In genomic region chr11:64809781-64810241, GRCh38 we compare ENCODE assay signal across 8 cellular contexts. TPM values are rescaled to one million over a fixed set of nuclear protein-coding genes. Genes with fewer than 3 reads are reported as not detected.
DNase-seq lines count a peak whose midpoint lies in the region; ATAC-seq and TF ChIP-seq lines count a peak whose summit lies in the region.

No MANE protein-coding gene starts in this region.

- POLR2A ChIA-PET in CD8-positive, alpha-beta T cell (lab: Charles Lee), result interaction anchor here (1.2 to 3.1 kb wide), 8 partner anchors 16 to 687 kb away, joined by 3 to 29 read pairs (median 6); partner anchors contain the start of genes CDC42BPG, RASGRP2, SF1 and SYVN1
- POLR2A ChIA-PET in activated CD8-positive, alpha-beta T cell treated with anti-CD3 and anti-CD28 coated beads for 36 hours (lab: Charles Lee), result interaction anchor here (0.6 to 1.9 kb wide), 4 partner anchors 31 to 205 kb away, joined by 4 to 8 read pairs (median 4); partner anchors contain the start of genes ARL2 and SF1

- H3K27me3 ChIP-seq in CD8-positive, alpha-beta T cell (ENCODE audit: insufficient read depth, low read length), result no peaks in the 10 kb centered on the region
- H3K27me3 ChIP-seq in foreskin keratinocyte, result no peaks in the 10 kb centered on the region

- H3K9me3 ChIP-seq in CD8-positive, alpha-beta T cell (ENCODE audit: low read length), result no peaks in the 10 kb centered on the region

- peaks cover 13% of the 10 kb centered on the region for H3K36me3 ChIP-seq in CD8-positive, alpha-beta T cell (ENCODE audit: insufficient read depth, low read length)

- H3K4me3 Mint-ChIP-seq in CD8-positive, alpha-beta T cell, result peak overlapping the region; percentile 95
- H3K4me3 Mint-ChIP-seq in activated CD8-positive, alpha-beta T cell treated with anti-CD3 and anti-CD28 coated beads for 36 hours, result peak overlapping the region; percentile 95
- peak overlapping the region; percentile 98 for H3K4me3 Mint-ChIP-seq in osteocyte (ENCODE audit: unreplicated experiment)

- ATAC-seq in CD8-positive, alpha-beta T cell, result peak; percentile 14
- ATAC-seq in HG02885 (IDR thresholded peaks at IDR 0.05; ENCODE audit: poor library complexity, unreplicated experiment) (peak; percentile 5), foreskin keratinocyte (peak; percentile 48), HG02970 (IDR thresholded peaks at IDR 0.05; ENCODE audit: low FRiP score, unreplicated experiment) (no peak), HG03460 (IDR thresholded peaks at IDR 0.05; ENCODE audit: unreplicated experiment) (no peak)
- peak; percentile 11 for ATAC-seq in activated CD8-positive, alpha-beta T cell treated with anti-CD3 and anti-CD28 coated beads for 36 hours

- H3K4me1 Mint-ChIP-seq in CD8-positive, alpha-beta T cell (ENCODE audit: low read depth), result peaks cover 31% of the 10 kb centered on the region
- H3K4me1 Mint-ChIP-seq in activated CD8-positive, alpha-beta T cell treated with anti-CD3 and anti-CD28 coated beads for 36 hours (ENCODE audit: low read depth), result peaks cover 24% of the 10 kb centered on the region
- H3K4me1 Mint-ChIP-seq in osteocyte (ENCODE audit: unreplicated experiment), result peaks cover 15% of the 10 kb centered on the region

- H3K36me3 Mint-ChIP-seq in CD8-positive, alpha-beta T cell, result peaks cover 27% of the 10 kb centered on the region
- peaks cover 14% of the 10 kb centered on the region for H3K36me3 Mint-ChIP-seq in activated CD8-positive, alpha-beta T cell treated with anti-CD3 and anti-CD28 coated beads for 36 hours (ENCODE audit: low read depth)
- peaks cover 11% of the 10 kb centered on the region for H3K36me3 Mint-ChIP-seq in osteocyte (ENCODE audit: unreplicated experiment)

- intact Hi-C loops in CD8-positive, alpha-beta T cell (cut with DNase I, micrococcal nuclease), result loop anchor here (1.0 to 2.0 kb wide), 6 partner anchors 31 to 107 kb away; partner anchors contain the start of genes ATG2A (in 1 of the 2), EHD1 (in 1 of the 2) and SF1 (in 1 of the 2)
- intact Hi-C loops in activated CD8-positive, alpha-beta T cell treated with anti-CD3 and anti-CD28 coated beads for 36 hours (cut with micrococcal nuclease), result no loop called here

- peaks cover 14% of the 10 kb centered on the region for H3K4me1 ChIP-seq in CD8-positive, alpha-beta T cell (ENCODE audit: insufficient read depth, low read length)
- H3K4me1 ChIP-seq in foreskin keratinocyte, result no peaks in the 10 kb centered on the region

- peak overlapping the region; percentile 60 for H3K27ac ChIP-seq in CD8-positive, alpha-beta T cell (ENCODE audit: low read depth, low read length)
- H3K27ac ChIP-seq in foreskin keratinocyte, result no peak overlapping the region

- H3K27me3 Mint-ChIP-seq in CD8-positive, alpha-beta T cell (ENCODE audit: low read depth), result no peaks in the 10 kb centered on the region
- no peaks in the 10 kb centered on the region for H3K27me3 Mint-ChIP-seq in activated CD8-positive, alpha-beta T cell treated with anti-CD3 and anti-CD28 coated beads for 36 hours
- H3K27me3 Mint-ChIP-seq in osteocyte (ENCODE audit: unreplicated experiment), result no peaks in the 10 kb centered on the region

- no peak for DNase-seq in CD8-positive, alpha-beta T cell
- peak; percentile 45 for DNase-seq in activated CD8-positive, alpha-beta T cell treated with anti-CD3 and anti-CD28 coated beads for 36 hours
- peak in 1 of 2 donors; percentile 44 for DNase-seq in foreskin keratinocyte
- no peak for DNase-seq in osteocyte (ENCODE audit: extremely low spot score, unreplicated experiment)
- no peak for DNase-seq in medulla oblongata (ENCODE audit: extremely low spot score)

- no peak for TF ChIP-seq CTCF in CD8-positive, alpha-beta T cell (IDR thresholded peaks at IDR 0.05)
- no peak for TF ChIP-seq CTCF in activated CD8-positive, alpha-beta T cell treated with anti-CD3 and anti-CD28 coated beads for 36 hours (IDR thresholded peaks at IDR 0.05)
- TF ChIP-seq CTCF in foreskin keratinocyte (conservative IDR thresholded peaks at IDR 0.05), result no peak
- TF ChIP-seq CTCF in osteocyte (IDR thresholded peaks at IDR 0.05), result no peak

- H3K4me3 ChIP-seq in CD8-positive, alpha-beta T cell (ENCODE audit: low read depth, low read length), result peak overlapping the region; percentile 99

- H3K27ac Mint-ChIP-seq in CD8-positive, alpha-beta T cell, result peak overlapping the region; percentile 86
- peak overlapping the region; percentile 92 for H3K27ac Mint-ChIP-seq in activated CD8-positive, alpha-beta T cell treated with anti-CD3 and anti-CD28 coated beads for 36 hours
- peak overlapping the region; percentile 87 for H3K27ac Mint-ChIP-seq in osteocyte (ENCODE audit: unreplicated experiment)

- H3K9me3 Mint-ChIP-seq in CD8-positive, alpha-beta T cell, result no peaks in the 10 kb centered on the region
- no peaks in the 10 kb centered on the region for H3K9me3 Mint-ChIP-seq in activated CD8-positive, alpha-beta T cell treated with anti-CD3 and anti-CD28 coated beads for 36 hours
- no peaks in the 10 kb centered on the region for H3K9me3 Mint-ChIP-seq in osteocyte (ENCODE audit: unreplicated experiment)

- CTCF ChIA-PET in CD8-positive, alpha-beta T cell (lab: Charles Lee), result interaction anchor here (0.9 to 2.5 kb wide), 5 partner anchors 38 to 85 kb away, joined by 3 to 9 read pairs (median 3); no protein-coding TSS in a partner anchor
- CTCF ChIA-PET in activated CD8-positive, alpha-beta T cell treated with anti-CD3 and anti-CD28 coated beads for 36 hours (lab: Charles Lee), result interaction anchor here (0.7 to 1.5 kb wide), 3 partner anchors 34 to 121 kb away, joined by 3 to 5 read pairs (median 4); partner anchors contain the start of gene CDC42BPG

RNA-seq across cellular contexts. Expression of gene MEN1, which starts 0.5 kb away (rescaled TPM):
- 10 to 100 TPM; 17.6 to 19.1 TPM for total RNA-seq in CD8-positive, alpha-beta T cell
- 10 to 100 TPM; 25.8 to 29.0 TPM for total RNA-seq in activated CD8-positive, alpha-beta T cell treated with anti-CD3 and anti-CD28 coated beads for 36 hours
- total RNA-seq in foreskin keratinocyte (27.3 and 30.8 TPM in 2 replicates), osteocyte (27.1 and 29.2 TPM in 2 replicates)
- polyA plus RNA-seq in foreskin keratinocyte, result 30.2 and 35.3 TPM in 2 replicates

RNA-seq across cellular contexts. Expression of gene MAP4K2, which starts 6.8 kb away (rescaled TPM):
- total RNA-seq in CD8-positive, alpha-beta T cell, result 10 to 100 TPM; 56.2 to 60.1 TPM
- 10 to 100 TPM; 56.4 to 58.0 TPM for total RNA-seq in activated CD8-positive, alpha-beta T cell treated with anti-CD3 and anti-CD28 coated beads for 36 hours
- total RNA-seq in foreskin keratinocyte, result 26.3 and 27.8 TPM in 2 replicates
- polyA plus RNA-seq in foreskin keratinocyte, result 25.7 and 26.9 TPM in 2 replicates
- total RNA-seq in osteocyte, result 16.0 and 18.6 TPM in 2 replicates

RNA-seq across cellular contexts. Expression of gene SF1, which starts 31.5 kb away (rescaled TPM):
- 1,000 to 10,000 TPM; 1,574 to 1,625 TPM for total RNA-seq in CD8-positive, alpha-beta T cell
- 100 to 1,000 TPM; 325 to 342 TPM for total RNA-seq in activated CD8-positive, alpha-beta T cell treated with anti-CD3 and anti-CD28 coated beads for 36 hours
- total RNA-seq in foreskin keratinocyte (114 and 115 TPM in 2 replicates), osteocyte (267 and 290 TPM in 2 replicates)
- polyA plus RNA-seq in foreskin keratinocyte, result 105 and 113 TPM in 2 replicates

RNA-seq across cellular contexts. Expression of gene CDC42BPG, which starts 34.6 kb away (rescaled TPM):
- total RNA-seq in CD8-positive, alpha-beta T cell, result 1 to 10 TPM; 6.5 to 7.9 TPM
- total RNA-seq in activated CD8-positive, alpha-beta T cell treated with anti-CD3 and anti-CD28 coated beads for 36 hours, result under 1 TPM; 0.31 to 0.61 TPM
- total RNA-seq in foreskin keratinocyte, result 10.3 and 11.1 TPM in 2 replicates
- polyA plus RNA-seq in foreskin keratinocyte, result 4.7 and 5.3 TPM in 2 replicates
- total RNA-seq in osteocyte, result 0.68 and 1.7 TPM in 2 replicates

RNA-seq across cellular contexts. Expression of gene PYGM, which starts 50.0 kb away (rescaled TPM):
- 1 to 10 TPM; 4.7 to 5.5 TPM for total RNA-seq in CD8-positive, alpha-beta T cell
- 1 to 10 TPM; 1.2 to 3.3 TPM for total RNA-seq in activated CD8-positive, alpha-beta T cell treated with anti-CD3 and anti-CD28 coated beads for 36 hours
- 0.07 TPM in 2 replicates for total RNA-seq in foreskin keratinocyte
- polyA plus RNA-seq in foreskin keratinocyte, result 0.07 and 0.19 TPM in 2 replicates
- total RNA-seq in osteocyte, result 0.73 and 0.84 TPM in 2 replicates

Comparison
In these comparisons a context has a peak if more than half of its experiments do, and no peak if none do; other contexts are left out.
1. ATAC-seq: peak in CD8-positive, alpha-beta T cell (single experiment), HG02885 (single experiment), activated CD8-positive, alpha-beta T cell treated with anti-CD3 and anti-CD28 coated beads for 36 hours (single experiment) and foreskin keratinocyte (single experiment); none in HG02970 (single experiment) and HG03460 (single experiment).
2. Peak in every context shown above with its lines, with median percentiles within 50 percentile points of each other: H3K27ac Mint-ChIP-seq and H3K4me3 Mint-ChIP-seq.